ENCODE assay signal across 2 cellular contexts in the genomic region with DNA sequence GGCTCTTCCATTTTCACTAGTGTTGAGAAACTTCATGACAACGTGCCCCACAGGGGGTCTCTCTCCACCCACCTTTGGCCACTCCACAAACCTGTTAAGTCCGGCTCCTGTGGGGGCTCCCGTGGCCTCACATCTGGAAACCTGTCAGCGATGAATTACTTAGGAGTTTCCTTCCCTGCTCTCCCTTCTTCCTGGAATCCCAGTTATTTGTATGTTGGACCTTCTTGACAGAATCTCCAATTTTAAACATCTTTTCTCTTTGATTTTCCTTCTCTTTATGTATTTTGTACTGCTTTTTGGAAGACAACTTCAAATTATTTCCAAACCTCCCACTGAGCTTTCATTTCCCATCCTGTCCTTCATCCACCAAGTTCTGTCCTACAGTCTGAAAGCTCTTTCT.
TF ChIP-seq lines count a peak whose summit lies in the region.

No MANE protein-coding gene starts in this region.

TF ChIP-seq in HepG2, 621 proteins besides CTCF, POLR2A, EP300 and RAD21:
- TF ChIP-seq DNMT3B (CRISPR knock-in tag; conservative IDR thresholded peaks at IDR 0.05): no peak
- no peak for TF ChIP-seq RBM22 (optimal IDR thresholded peaks at IDR 0.05; ENCODE audit: low read length)
- no peak for TF ChIP-seq CBFB (CRISPR knock-in tag; IDR thresholded peaks at IDR 0.05)
- TF ChIP-seq NONO (IDR thresholded peaks at IDR 0.05): no peak
- TF ChIP-seq NONO (CRISPR knock-in tag; conservative IDR thresholded peaks at IDR 0.05): no peak
- TF ChIP-seq, protein P1, sequence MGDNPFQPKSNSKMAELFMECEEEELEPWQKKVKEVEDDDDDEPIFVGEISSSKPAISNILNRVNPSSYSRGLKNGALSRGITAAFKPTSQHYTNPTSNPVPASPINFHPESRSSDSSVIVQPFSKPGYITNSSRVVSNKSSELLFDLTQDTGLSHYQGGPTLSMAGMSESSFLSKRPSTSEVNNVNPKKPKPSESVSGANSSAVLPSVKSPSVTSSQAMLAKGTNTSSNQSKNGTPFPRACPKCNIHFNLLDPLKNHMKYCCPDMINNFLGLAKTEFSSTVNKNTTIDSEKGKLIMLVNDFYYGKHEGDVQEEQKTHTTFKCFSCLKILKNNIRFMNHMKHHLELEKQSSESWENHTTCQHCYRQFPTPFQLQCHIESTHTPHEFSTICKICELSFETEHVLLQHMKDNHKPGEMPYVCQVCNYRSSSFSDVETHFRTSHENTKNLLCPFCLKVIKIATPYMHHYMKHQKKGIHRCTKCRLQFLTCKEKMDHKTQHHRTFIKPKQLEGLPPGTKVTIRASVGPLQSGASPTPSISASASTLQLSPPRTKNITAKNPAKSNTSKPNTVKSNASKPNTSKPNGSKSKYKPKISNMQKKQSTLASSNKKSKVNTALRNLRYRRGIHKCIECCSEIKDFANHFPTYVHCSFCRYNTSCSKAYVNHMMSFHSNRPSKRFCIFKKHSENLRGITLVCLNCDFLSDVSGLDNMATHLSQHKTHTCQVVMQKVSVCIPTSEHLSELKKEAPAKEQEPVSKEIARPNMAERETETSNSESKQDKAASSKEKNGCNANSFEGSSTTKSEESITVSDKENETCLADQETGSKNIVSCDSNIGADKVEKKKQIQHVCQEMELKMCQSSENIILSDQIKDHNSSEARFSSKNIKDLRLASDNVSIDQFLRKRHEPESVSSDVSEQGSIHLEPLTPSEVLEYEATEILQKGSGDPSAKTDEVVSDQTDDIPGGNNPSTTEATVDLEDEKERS (CRISPR knock-in tag; IDR thresholded peaks at IDR 0.05): 0 out of 2 replicates have a peak, but pooled peaks have one; percentile 31
- no peak for TF ChIP-seq ZBTB38 (CRISPR knock-in tag; IDR thresholded peaks at IDR 0.05)
- TF ChIP-seq STAG1 (CRISPR knock-in tag; IDR thresholded peaks at IDR 0.05): no peak
TF ChIP-seq in HepG2: peak in this region for 1.

TF ChIP-seq in K562, 482 proteins besides CTCF, POLR2A, EP300 and RAD21:
- TF ChIP-seq CBX3 (IDR thresholded peaks at IDR 0.05; ENCODE audit: borderline replicate concordance in 1 of 2, low read length in 2 of 2): peak in 1 of 2 experiments; percentile 73; a peak in 1 of 3 replicates
- TF ChIP-seq TRIM28 (IDR thresholded peaks at IDR 0.05): peak; percentile 85
- TF ChIP-seq, protein P2, sequence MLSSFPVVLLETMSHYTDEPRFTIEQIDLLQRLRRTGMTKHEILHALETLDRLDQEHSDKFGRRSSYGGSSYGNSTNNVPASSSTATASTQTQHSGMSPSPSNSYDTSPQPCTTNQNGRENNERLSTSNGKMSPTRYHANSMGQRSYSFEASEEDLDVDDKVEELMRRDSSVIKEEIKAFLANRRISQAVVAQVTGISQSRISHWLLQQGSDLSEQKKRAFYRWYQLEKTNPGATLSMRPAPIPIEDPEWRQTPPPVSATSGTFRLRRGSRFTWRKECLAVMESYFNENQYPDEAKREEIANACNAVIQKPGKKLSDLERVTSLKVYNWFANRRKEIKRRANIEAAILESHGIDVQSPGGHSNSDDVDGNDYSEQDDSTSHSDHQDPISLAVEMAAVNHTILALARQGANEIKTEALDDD (IDR thresholded peaks at IDR 0.05): no peak
